ENCODE assay signal across 26 cellular contexts in the genomic region with DNA sequence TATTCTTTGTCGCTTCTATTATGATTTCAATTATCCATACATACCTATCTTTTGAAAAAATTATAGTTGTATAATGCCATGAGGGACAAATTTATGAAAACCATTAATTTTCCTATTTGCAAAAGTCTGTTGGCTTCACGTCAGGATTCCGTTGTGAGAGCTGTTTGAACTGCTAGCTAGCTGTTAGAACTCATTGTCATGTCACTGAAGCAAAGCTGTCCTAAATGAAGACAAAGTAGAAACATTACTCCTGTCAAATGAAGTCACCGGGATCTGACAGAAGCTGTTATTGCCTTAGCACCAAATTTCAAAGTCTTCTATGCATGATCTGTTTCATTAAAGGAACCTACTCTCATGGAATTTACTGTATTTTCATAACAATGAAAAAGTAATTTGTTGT.
"Had no signal": no experiment of that assay in that cellular context is flagged by ENCODE, and none has a peak within 500 bp of the region (broad histone marks: within the 10 kb centered on the region; RNA-seq: fewer than 3 reads in every experiment).

No MANE protein-coding gene starts in this region.

- H3K4me3 ChIP-seq: adrenal gland, body of pancreas, colonic mucosa had no signal

- H3K27ac ChIP-seq: adrenal gland, body of pancreas, colonic mucosa, WERI-Rb-1 had no signal

- DNase-seq: activated B cell treated with CpG ODN at 0.5 μM for 24 hours; activated CD4-positive, alpha-beta T cell treated with anti-CD3 and anti-CD28 coated beads for 48 hours; activated CD4-positive, alpha-beta T cell treated with anti-CD3 and anti-CD28 coated beads, Interleukin-2, amount 50 U/mL, for 1 hour; activated CD4-positive, alpha-beta T cell treated with anti-CD3 and anti-CD28 coated beads, Interleukin-2, amount 50 U/mL, for 48 hours; activated CD8-positive, alpha-beta memory T cell treated with anti-CD3 and anti-CD28 coated beads for 24 hours; activated CD8-positive, alpha-beta T cell treated with anti-CD3 and anti-CD28 coated beads for 36 hours; activated effector memory CD4-positive, alpha-beta T cell treated with anti-CD3 and anti-CD28 coated beads, Interleukin-2, amount 50 U/mL, for 16 hours; activated naive CD4-positive, alpha-beta T cell treated with anti-CD3 and anti-CD28 coated beads for 36 hours; activated naive CD8-positive, alpha-beta T cell treated with anti-CD3 and anti-CD28 coated beads for 36 hours; activated naive CD8-positive, alpha-beta T cell treated with anti-CD3 and anti-CD28 coated beads, Interleukin-2, amount 50 U/mL, for 24 hours; activated T-cell treated with anti-CD3 and anti-CD28 coated beads, Interleukin-2, amount 50 U/mL, for 4 hours; adrenal gland; amygdala; aorta; body of pancreas; caudate nucleus; colonic mucosa; effector CD8-positive, alpha-beta T cell; foreskin fibroblast; head of caudate nucleus; hippocampal formation; T1000; WERI-Rb-1 had no signal

- H3K27me3 ChIP-seq: adrenal gland, body of pancreas, colonic mucosa had no signal

- H3K4me1 ChIP-seq: adrenal gland, body of pancreas, colonic mucosa had no signal

- ATAC-seq: activated CD4-positive, CD25-positive, alpha-beta regulatory T cell treated with anti-CD3 and anti-CD28 coated beads, Interleukin-2, amount 50 U/mL, for 24 hours; activated CD8-positive, alpha-beta T cell treated with anti-CD3 and anti-CD28 coated beads for 36 hours; activated naive CD8-positive, alpha-beta T cell treated with anti-CD3 and anti-CD28 coated beads, Interleukin-2, amount 50 U/mL, for 24 hours; activated T-cell treated with anti-CD3 and anti-CD28 coated beads, Interleukin-2, amount 50 U/mL, for 4 hours; activated T-helper 17 cell treated with anti-CD3 and anti-CD28 coated beads, Interleukin-2, amount 50 U/mL, for 72 hours; body of pancreas; esophagus mucosa had no signal

- H3K9me3 ChIP-seq: adrenal gland, body of pancreas, colonic mucosa had no signal

- H3K36me3 ChIP-seq: adrenal gland, colonic mucosa, WERI-Rb-1 had no signal
